8 cellular contexts compared by ENCODE assay signal in genomic region chr3:49021213-49021812, GRCh38. TPM values are rescaled to one million over a fixed set of nuclear protein-coding genes. Genes with fewer than 3 reads are reported as not detected.
DNase-seq lines count a peak whose midpoint lies in the region; ATAC-seq and TF ChIP-seq lines count a peak whose summit lies in the region.

No MANE protein-coding gene starts in this region.

- intact Hi-C loops in left ventricle myocardium inferior (cut with micrococcal nuclease): no loop called here
- intact Hi-C loops in prostate gland (cut with DNase I): loop anchor here (5.0 kb wide), 1 partner anchor 71 kb away; the partner anchor contains the start of gene QRICH1

- H3K9me3 ChIP-seq in left ventricle myocardium inferior (replicated peaks): no peaks in the 10 kb centered on the region
- no peaks in the 10 kb centered on the region for H3K9me3 ChIP-seq in prostate gland

- peak; percentile 64 for DNase-seq in NCI-H1694 (lab: John Stamatoyannopoulos, UW)
- DNase-seq in amygdala (lab: John Stamatoyannopoulos, UW): peak; percentile 77 to 99 (median 94)
- DNase-seq in left ventricle myocardium inferior: peak; percentile 100
- peak; percentile 99 for DNase-seq in prostate gland (ENCODE audit: low spot score)

- WGBS in prostate gland: 0% methylated on average over 59 of the region's 60 CpGs
- under 1% methylated on average over 60 of the region's 60 CpGs for WGBS in urinary bladder

- H3K27ac ChIP-seq in left ventricle myocardium inferior (replicated peaks) (peak overlapping the region; percentile 98), prostate gland (peak overlapping the region; percentile 99 to 100), urinary bladder (ENCODE audit: low read depth) (peak overlapping the region; percentile 97)

- TF ChIP-seq POLR2A in prostate gland (IDR thresholded peaks at IDR 0.05): peak; percentile 99

- peak overlapping the region; percentile 91 for H3K4me3 Mint-ChIP-seq in T-helper 1 cell treated with Interleukin-12 subunit alpha and Interleukin-12 subunit beta and Interleukin-4 antibody, amounts not matched to agents 30 μg/mL and 1 μg/mL, for 36 hours

- H3K36me3 ChIP-seq in left ventricle myocardium inferior: peaks cover 38% of the 10 kb centered on the region
- peaks cover 7 to 8% of the 10 kb centered on the region in 2 donors for H3K36me3 ChIP-seq in prostate gland
- peaks cover 4% of the 10 kb centered on the region for H3K36me3 ChIP-seq in urinary bladder (ENCODE audit: insufficient read depth)

- H3K27me3 ChIP-seq in left ventricle myocardium inferior (ENCODE audit: low read depth): no peaks in the 10 kb centered on the region
- no peaks in the 10 kb centered on the region for H3K27me3 ChIP-seq in prostate gland (replicated peaks; ENCODE audit: insufficient read depth)

- H3K4me3 ChIP-seq in left ventricle myocardium inferior (peak overlapping the region; percentile 86), prostate gland (peak overlapping the region; percentile 79 to 86), urinary bladder (ENCODE audit: low read depth, low read length) (peak overlapping the region; percentile 64)

- ATAC-seq in GM18498 (IDR thresholded peaks at IDR 0.05; ENCODE audit: unreplicated experiment) (peak; percentile 57), HG02885 (IDR thresholded peaks at IDR 0.05; ENCODE audit: poor library complexity, unreplicated experiment) (peak; percentile 58)

- peaks cover 30% of the 10 kb centered on the region for H3K4me1 Mint-ChIP-seq in T-helper 1 cell treated with Interleukin-12 subunit alpha and Interleukin-12 subunit beta and Interleukin-4 antibody, amounts not matched to agents 30 μg/mL and 1 μg/mL, for 36 hours (ENCODE audit: low read depth)

- TF ChIP-seq CTCF in left ventricle myocardium inferior (IDR thresholded peaks at IDR 0.05; ENCODE audit: borderline replicate concordance) (no peak), prostate gland (IDR thresholded peaks at IDR 0.05) (no peak)

- H3K4me1 ChIP-seq in left ventricle myocardium inferior (peaks cover 86% of the 10 kb centered on the region), prostate gland (replicated peaks) (peaks cover 3% of the 10 kb centered on the region), urinary bladder (ENCODE audit: insufficient read depth) (no peaks in the 10 kb centered on the region)

- no peaks in the 10 kb centered on the region for H3K9me3 Mint-ChIP-seq in T-helper 1 cell treated with Interleukin-12 subunit alpha and Interleukin-12 subunit beta and Interleukin-4 antibody, amounts not matched to agents 30 μg/mL and 1 μg/mL, for 36 hours

- H3K27ac Mint-ChIP-seq in T-helper 1 cell treated with Interleukin-12 subunit alpha and Interleukin-12 subunit beta and Interleukin-4 antibody, amounts not matched to agents 30 μg/mL and 1 μg/mL, for 36 hours: peak overlapping the region; percentile 95

- H3K27me3 Mint-ChIP-seq in T-helper 1 cell treated with Interleukin-12 subunit alpha and Interleukin-12 subunit beta and Interleukin-4 antibody, amounts not matched to agents 30 μg/mL and 1 μg/mL, for 36 hours (ENCODE audit: low read depth): no peaks in the 10 kb centered on the region

- H3K36me3 Mint-ChIP-seq in T-helper 1 cell treated with Interleukin-12 subunit alpha and Interleukin-12 subunit beta and Interleukin-4 antibody, amounts not matched to agents 30 μg/mL and 1 μg/mL, for 36 hours (ENCODE audit: low read depth): peaks cover 28% of the 10 kb centered on the region

RNA-seq across cellular contexts. Expression of gene NDUFAF3, which starts 0.6 kb away (rescaled TPM):
- total RNA-seq in left ventricle myocardium inferior (159 TPM), prostate gland (100 to 1,000 TPM; 168 to 183 TPM), urinary bladder (43.2 TPM)
- 81.6 TPM for polyA plus RNA-seq in urinary bladder

RNA-seq across cellular contexts. Expression of gene DALRD3, which starts 2.9 kb away (rescaled TPM):
- total RNA-seq in left ventricle myocardium inferior (11.8 TPM), prostate gland (10 to 100 TPM; 50.2 to 60.3 TPM), urinary bladder (26.7 TPM)
- polyA plus RNA-seq in urinary bladder: 28.3 TPM

RNA-seq across cellular contexts. Expression of gene IMPDH2, which starts 7.9 kb away (rescaled TPM):
- total RNA-seq in left ventricle myocardium inferior (46.9 TPM), prostate gland (100 to 1,000 TPM; 110 to 186 TPM), urinary bladder (247 TPM)
- polyA plus RNA-seq in urinary bladder: 192 TPM

RNA-seq across cellular contexts. Expression of gene WDR6, which starts 14.1 kb away (rescaled TPM):
- 79.0 TPM for total RNA-seq in left ventricle myocardium inferior
- total RNA-seq in prostate gland: 100 to 1,000 TPM; 128 to 223 TPM
- total RNA-seq in urinary bladder: 66.2 TPM
- polyA plus RNA-seq in urinary bladder: 132 TPM

RNA-seq across cellular contexts. Expression of gene P4HTM, which starts 31.3 kb away (rescaled TPM):
- 28.9 TPM for total RNA-seq in left ventricle myocardium inferior
- 100 to 1,000 TPM in 1 of 2 donors, 10 to 100 TPM in 1; 56.0 to 101 TPM for total RNA-seq in prostate gland
- 30.9 TPM for total RNA-seq in urinary bladder
- polyA plus RNA-seq in urinary bladder: 31.6 TPM

Comparison
In these comparisons a context has a peak if more than half of its experiments do, and no peak if none do; other contexts are left out.
1. Peak in every context shown above with its lines: DNase-seq, ATAC-seq, H3K4me3 ChIP-seq and H3K27ac ChIP-seq.